10 cellular contexts compared by ENCODE assay signal in the genomic region with DNA sequence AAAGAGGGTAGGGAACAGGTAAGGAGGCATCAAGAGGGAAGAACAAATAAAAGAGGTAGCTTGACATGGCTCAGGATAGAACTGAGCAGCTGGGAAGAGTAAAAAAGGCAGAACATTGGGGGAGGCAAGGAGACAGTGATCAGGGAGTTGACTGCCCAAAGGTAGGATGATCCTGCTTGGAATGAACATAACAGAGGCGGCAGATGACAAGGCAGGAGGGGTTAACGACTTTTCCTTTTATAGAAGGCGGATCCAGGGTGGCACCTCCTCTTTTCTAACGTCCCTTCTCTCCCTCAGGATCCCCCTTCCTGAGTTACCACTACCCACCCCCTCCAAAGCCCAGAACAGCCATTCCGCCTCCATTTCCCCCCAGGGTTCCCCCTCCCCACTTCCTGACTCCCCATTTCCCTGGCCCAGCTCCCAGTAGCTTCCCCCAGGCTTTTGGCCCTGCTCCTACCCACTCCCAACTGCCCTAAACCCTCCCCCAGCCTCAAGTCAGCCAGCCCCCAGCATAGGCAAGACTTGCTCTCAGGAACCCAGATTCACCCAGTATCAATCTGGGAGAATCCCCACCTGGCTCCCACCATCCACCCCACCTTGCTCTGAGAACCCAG. TPM values are rescaled to one million over a fixed set of nuclear protein-coding genes. Genes with fewer than 3 reads are reported as not detected.
A peak's percentile ranks its signal among the peaks of the same experiment; 100 is the strongest.
DNase-seq lines count a peak whose midpoint lies in the region; ATAC-seq and TF ChIP-seq lines count a peak whose summit lies in the region.
"Had no signal": no experiment of that assay in that cellular context is flagged by ENCODE, and none has a peak within 500 bp of the region (broad histone marks: within the 10 kb centered on the region; RNA-seq: fewer than 3 reads in every experiment).

No MANE protein-coding gene starts in this region.

- POLR2A ChIA-PET in CD8-positive, alpha-beta memory T cell (lab: Charles Lee): no interaction called here

- CTCF ChIA-PET in CD8-positive, alpha-beta memory T cell (lab: Charles Lee): interaction anchor here (0.9 to 2.2 kb wide), 3 partner anchors 12 to 34 kb away, joined by 3 to 10 read pairs (median 5); partner anchors contain the start of genes PPOX and TOMM40L

- no peak for DNase-seq in CD8-positive, alpha-beta memory T cell
- DNase-seq in T-helper 17 cell: no peak
- peak; percentile 50 for DNase-seq in fibroblast of pulmonary artery (ENCODE audit: low read depth)
- no peak for DNase-seq in prostate gland (ENCODE audit: low spot score)
- no peak for DNase-seq in BE2C
- no peak for DNase-seq in HK-2 (ENCODE audit: unreplicated experiment)
- no peak for DNase-seq in NOMO-1 treated with dmso at 0.1 percent for 144 hours (lab: John Stamatoyannopoulos, UW; ENCODE audit: unreplicated experiment)
- DNase-seq: GF-D8; NK-92 treated with Interleukin-12 subunit alpha and Interleukin-12 subunit beta, amount 100 ng/mL, for 24 hours had no signal

- WGBS in prostate gland: 57% methylated on average over 5 of the region's 5 CpGs

- TF ChIP-seq POLR2A in prostate gland (IDR thresholded peaks at IDR 0.05): no peak

- H3K4me3 Mint-ChIP-seq in CD8-positive, alpha-beta memory T cell: peak overlapping the region in 1 of 7 donors; percentile 61
- peak overlapping the region; percentile 25 for H3K4me3 Mint-ChIP-seq in T-helper 17 cell

- peaks cover 10% of the 10 kb centered on the region for H3K36me3 ChIP-seq in CD8-positive, alpha-beta memory T cell (ENCODE audit: insufficient read depth, low read length)
- H3K36me3 ChIP-seq in prostate gland (no peaks in the 10 kb centered on the region), BE2C (0 out of 2 replicates have a peak, but pooled peaks cover 3% of the 10 kb centered on the region)

- no peaks in the 10 kb centered on the region for H3K27me3 ChIP-seq in CD8-positive, alpha-beta memory T cell (ENCODE audit: insufficient read depth, low read length, poor library complexity, severe bottlenecking)
- H3K27me3 ChIP-seq in prostate gland (replicated peaks; ENCODE audit: insufficient read depth) (no peaks in the 10 kb centered on the region), BE2C (no peaks in the 10 kb centered on the region)

- H3K9me3 ChIP-seq in CD8-positive, alpha-beta memory T cell (ENCODE audit: low read length): no peaks in the 10 kb centered on the region
- H3K9me3 ChIP-seq in T-helper 17 cell (ENCODE audit: control insufficient read depth, low read length, poor library complexity, severe bottlenecking) (no peaks in the 10 kb centered on the region), prostate gland (no peaks in the 10 kb centered on the region), BE2C (no peaks in the 10 kb centered on the region)

- no peaks in the 10 kb centered on the region for H3K9me3 Mint-ChIP-seq in CD8-positive, alpha-beta memory T cell

- intact Hi-C loops in prostate gland (cut with DNase I): loop anchor here (5.0 kb wide), 2 partner anchors 113 to 188 kb away; partner anchors contain the start of gene SDHC

- no peak for TF ChIP-seq CTCF in fibroblast of pulmonary artery (IDR thresholded peaks at IDR 0.05; ENCODE audit: low read length, missing control alignments)
- TF ChIP-seq CTCF in prostate gland (IDR thresholded peaks at IDR 0.05): no peak
- TF ChIP-seq CTCF in BE2C (IDR thresholded peaks at IDR 0.05; ENCODE audit: low read depth, low read length): no peak

- H3K4me1 ChIP-seq in CD8-positive, alpha-beta memory T cell (ENCODE audit: insufficient read depth, low read length): peaks cover 59% of the 10 kb centered on the region
- H3K4me1 ChIP-seq in prostate gland (replicated peaks): no peaks in the 10 kb centered on the region
- peaks cover 39% of the 10 kb centered on the region for H3K4me1 ChIP-seq in BE2C

- no peak overlapping the region for H3K4me3 ChIP-seq in CD8-positive, alpha-beta memory T cell (ENCODE audit: low read length)
- H3K4me3 ChIP-seq in fibroblast of pulmonary artery (replicated peaks; ENCODE audit: low read depth, low read length) (peak overlapping the region; percentile 65), prostate gland (no peak overlapping the region), BE2C (ENCODE audit: low read depth, low read length) (no peak overlapping the region)

- peak overlapping the region; percentile 89 for H3K27ac ChIP-seq in CD8-positive, alpha-beta memory T cell (ENCODE audit: low read depth, low read length)
- peak overlapping the region; percentile 33 to 96 for H3K27ac ChIP-seq in prostate gland

- peaks cover 57 to 67% (median 64%) of the 10 kb centered on the region in 3 donors for H3K4me1 Mint-ChIP-seq in CD8-positive, alpha-beta memory T cell
- peaks cover 31% of the 10 kb centered on the region for H3K4me1 Mint-ChIP-seq in T-helper 17 cell

- H3K36me3 Mint-ChIP-seq in CD8-positive, alpha-beta memory T cell: peaks cover 0 to 20% (median 5%) of the 10 kb centered on the region in 3 donors
- peaks cover 5% of the 10 kb centered on the region for H3K36me3 Mint-ChIP-seq in T-helper 17 cell (ENCODE audit: low read depth)

- peak overlapping the region in 6 of 8 donors; percentile 17 to 98 (median 80) for H3K27ac Mint-ChIP-seq in CD8-positive, alpha-beta memory T cell
- H3K27ac Mint-ChIP-seq in T-helper 17 cell: peak overlapping the region; percentile 97

- ATAC-seq in T-helper 17 cell (no peak), HG03342 (IDR thresholded peaks at IDR 0.05; ENCODE audit: unreplicated experiment) (no peak)

- peaks cover 0 to 2% of the 10 kb centered on the region in 2 donors for H3K27me3 Mint-ChIP-seq in CD8-positive, alpha-beta memory T cell
- no peaks in the 10 kb centered on the region for H3K27me3 Mint-ChIP-seq in T-helper 17 cell

RNA-seq across cellular contexts. Expression of gene ADAMTS4, which starts 0.8 kb away (rescaled TPM):
- total RNA-seq in CD8-positive, alpha-beta memory T cell: under 1 TPM; 0.37 to 0.58 TPM
- polyA plus RNA-seq in CD8-positive, alpha-beta memory T cell: 0.17 TPM
- total RNA-seq in T-helper 17 cell (under 1 TPM; 0.31 to 0.77 TPM), prostate gland (1 to 10 TPM in 1 of 2 donors, under 1 TPM in 1; 0.55 to 3.4 TPM)
- polyA plus RNA-seq in BE2C (2012; ENCODE audit: insufficient read depth, insufficient read length, low read depth): 1.4 TPM

RNA-seq across cellular contexts. Expression of gene NDUFS2, which starts 2.6 kb away (rescaled TPM):
- total RNA-seq in CD8-positive, alpha-beta memory T cell: 10 to 100 TPM; 93.5 to 97.1 TPM
- 82.1 TPM for polyA plus RNA-seq in CD8-positive, alpha-beta memory T cell
- 10 to 100 TPM; 57.1 to 58.5 TPM for total RNA-seq in T-helper 17 cell
- 100 to 1,000 TPM; 108 to 111 TPM for total RNA-seq in prostate gland
- polyA plus RNA-seq in BE2C (2012; ENCODE audit: insufficient read depth, insufficient read length, low read depth): 217 TPM

RNA-seq across cellular contexts. Expression of gene FCER1G, which starts 15.5 kb away (rescaled TPM):
- total RNA-seq in CD8-positive, alpha-beta memory T cell: 1 to 10 TPM; 4.1 to 5.1 TPM
- 19.0 TPM for polyA plus RNA-seq in CD8-positive, alpha-beta memory T cell
- total RNA-seq in T-helper 17 cell (10 to 100 TPM in 1 of 2 donors, 1 to 10 TPM in 1; 8.3 to 12.3 TPM), prostate gland (10 to 100 TPM in 1 of 2 donors, 1 to 10 TPM in 1; 3.6 to 22.4 TPM)
- polyA plus RNA-seq in BE2C (2012; ENCODE audit: insufficient read depth, insufficient read length, low read depth): not detected

RNA-seq across cellular contexts. Expression of gene B4GALT3, which starts 22.3 kb away (rescaled TPM):
- 10 to 100 TPM; 59.4 to 60.9 TPM for total RNA-seq in CD8-positive, alpha-beta memory T cell
- polyA plus RNA-seq in CD8-positive, alpha-beta memory T cell: 58.9 TPM
- 10 to 100 TPM; 43.7 to 49.2 TPM for total RNA-seq in T-helper 17 cell
- 10 to 100 TPM; 38.2 to 68.7 TPM for total RNA-seq in prostate gland
- polyA plus RNA-seq in BE2C (2012; ENCODE audit: insufficient read depth, insufficient read length, low read depth): 109 TPM

RNA-seq across cellular contexts. Expression of gene APOA2, which starts 23.8 kb away (rescaled TPM):
- not detected for total RNA-seq in CD8-positive, alpha-beta memory T cell
- not detected for polyA plus RNA-seq in CD8-positive, alpha-beta memory T cell
- total RNA-seq in T-helper 17 cell (not detected), prostate gland (not detected)
- polyA plus RNA-seq in BE2C (2012; ENCODE audit: insufficient read depth, insufficient read length, low read depth): not detected
